In the genomic region with DNA sequence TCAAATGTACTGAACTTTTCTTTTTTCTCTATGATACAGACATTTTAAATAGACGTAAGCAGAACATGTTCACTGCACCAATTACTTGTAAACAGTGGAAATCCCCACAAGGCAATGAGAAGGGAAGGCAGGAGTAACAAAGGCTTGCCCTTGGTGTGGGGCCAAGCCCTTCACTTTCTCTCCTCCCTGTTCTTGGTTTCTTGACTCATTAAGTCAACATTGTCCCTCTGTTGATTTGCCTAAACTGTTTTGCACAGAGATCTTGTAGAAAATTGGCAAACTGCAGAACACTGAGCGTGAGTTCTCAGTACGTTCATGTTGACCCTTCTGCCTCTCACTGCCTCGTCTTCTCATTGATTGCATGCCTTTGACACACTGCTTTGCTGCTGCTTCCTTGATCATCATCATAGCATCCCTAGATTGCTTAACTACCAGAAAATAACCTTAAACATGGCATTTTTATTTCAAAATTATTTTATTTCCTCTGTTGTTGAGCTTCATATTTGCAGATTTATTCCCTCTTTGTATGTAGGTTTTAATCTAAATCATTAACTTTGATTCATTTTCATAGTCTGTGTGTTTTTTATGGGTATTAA, we compare ENCODE assay signal across 8 cellular contexts.
A peak's percentile ranks its signal among the peaks of the same experiment; 100 is the strongest.
DNase-seq lines count a peak whose midpoint lies in the region; ATAC-seq lines count a peak whose summit lies in the region.

No MANE protein-coding gene starts in this region.

- POLR2A ChIA-PET in activated CD4-positive, alpha-beta T cell treated with anti-CD3 and anti-CD28 coated beads, Interleukin-2, amount 10 ng/mL, durations not matched to agents 7 days and 5 days (lab: Charles Lee): no interaction called here

- no peak for DNase-seq in activated CD4-positive, alpha-beta T cell treated with anti-CD3 and anti-CD28 coated beads, Interleukin-2, amount 10 ng/mL, durations not matched to agents 7 days and 5 days
- no peak for DNase-seq in activated CD4-positive, alpha-beta T cell treated with anti-CD3 and anti-CD28 coated beads for 1 hour
- DNase-seq in brain pericyte (ENCODE audit: low read depth, low spot score) (peak; percentile 96), mucosa of gallbladder (ENCODE audit: low spot score) (peak; percentile 59), GM19240 (ENCODE audit: insufficient read length, low spot score) (no peak), NCI-H128 (lab: John Stamatoyannopoulos, UW; ENCODE audit: unreplicated experiment) (no peak), cortex of kidney (lab: John Stamatoyannopoulos, UW) (no peak)

- no peaks in the 10 kb centered on the region for H3K36me3 Mint-ChIP-seq in activated CD4-positive, alpha-beta T cell treated with anti-CD3 and anti-CD28 coated beads, Interleukin-2, amount 10 ng/mL, durations not matched to agents 7 days and 5 days (ENCODE audit: low read depth)

- peak overlapping the region; percentile 61 for H3K27ac Mint-ChIP-seq in activated CD4-positive, alpha-beta T cell treated with anti-CD3 and anti-CD28 coated beads, Interleukin-2, amount 10 ng/mL, durations not matched to agents 7 days and 5 days

- peaks cover 24% of the 10 kb centered on the region for H3K4me1 Mint-ChIP-seq in activated CD4-positive, alpha-beta T cell treated with anti-CD3 and anti-CD28 coated beads, Interleukin-2, amount 10 ng/mL, durations not matched to agents 7 days and 5 days

- H3K9me3 Mint-ChIP-seq in activated CD4-positive, alpha-beta T cell treated with anti-CD3 and anti-CD28 coated beads, Interleukin-2, amount 10 ng/mL, durations not matched to agents 7 days and 5 days: no peaks in the 10 kb centered on the region

- H3K27me3 Mint-ChIP-seq in activated CD4-positive, alpha-beta T cell treated with anti-CD3 and anti-CD28 coated beads, Interleukin-2, amount 10 ng/mL, durations not matched to agents 7 days and 5 days: no peaks in the 10 kb centered on the region

- CTCF ChIA-PET in activated CD4-positive, alpha-beta T cell treated with anti-CD3 and anti-CD28 coated beads, Interleukin-2, amount 10 ng/mL, durations not matched to agents 7 days and 5 days (lab: Charles Lee): interaction anchor here (0.9 to 1.0 kb wide), 2 partner anchors 25 to 39 kb away, joined by 3 to 5 read pairs; no protein-coding TSS in a partner anchor

- peak; percentile 82 for ATAC-seq in HG03432 (IDR thresholded peaks at IDR 0.05; ENCODE audit: unreplicated experiment)

- H3K4me3 Mint-ChIP-seq in activated CD4-positive, alpha-beta T cell treated with anti-CD3 and anti-CD28 coated beads, Interleukin-2, amount 10 ng/mL, durations not matched to agents 7 days and 5 days: no peak overlapping the region

Comparison
In these comparisons a context has a peak if more than half of its experiments do, and no peak if none do; other contexts are left out.
1. DNase-seq: peak in brain pericyte (single experiment) and mucosa of gallbladder (single experiment); none in activated CD4-positive, alpha-beta T cell treated with anti-CD3 and anti-CD28 coated beads, Interleukin-2, amount 10 ng/mL, durations not matched to agents 7 days and 5 days (single experiment), activated CD4-positive, alpha-beta T cell treated with anti-CD3 and anti-CD28 coated beads for 1 hour (single experiment), GM19240 (single experiment), NCI-H128 (single experiment) and cortex of kidney (single experiment).